2 cellular contexts compared by ENCODE assay signal in genomic region chr17:15972497-15972951, GRCh38.
TF ChIP-seq lines count a peak whose summit lies in the region.

No MANE protein-coding gene starts in this region.

TF ChIP-seq in HEK293, 187 proteins besides CTCF, POLR2A, EP300 and RAD21:
- no peak for TF ChIP-seq ZBTB21 (tag by site-specific recombination; IDR thresholded peaks at IDR 0.05)
- no peak for TF ChIP-seq ZNF132 (tag by site-specific recombination; IDR thresholded peaks at IDR 0.05; ENCODE audit: borderline replicate concordance)
- TF ChIP-seq ZNF549 (tag by site-specific recombination; IDR thresholded peaks at IDR 0.05): no peak
- TF ChIP-seq TRIM28 (IDR thresholded peaks at IDR 0.05; ENCODE audit: borderline replicate concordance, low read length): peak; percentile 53; the same call in 1 of the 2 replicates
TF ChIP-seq in HEK293: peak in this region for 1.

TF ChIP-seq in K562, 482 proteins besides CTCF, POLR2A, EP300 and RAD21 (continues in another document):
- no peak for TF ChIP-seq TAF7 (tag; IDR thresholded peaks at IDR 0.05)
- no peak for TF ChIP-seq YY1 (IDR thresholded peaks at IDR 0.05; ENCODE audit: borderline replicate concordance in 1 of 3, control insufficient read depth in 1 of 3, extremely low read depth in 1 of 3, insufficient read depth in 3 of 3, insufficient read length in 1 of 3, insufficient replicate concordance in 2 of 3, low read depth in 1 of 3, low read length in 2 of 3)
- TF ChIP-seq CBX5 (IDR thresholded peaks at IDR 0.05; ENCODE audit: borderline replicate concordance, low read depth): no peak
- no peak for TF ChIP-seq NFIC (IDR thresholded peaks at IDR 0.05)
- no peak for TF ChIP-seq NCOA2 (IDR thresholded peaks at IDR 0.05; ENCODE audit: partially characterized antibody in 2 of 2)
- no peak for TF ChIP-seq ZNF609 (CRISPR knock-in tag; IDR thresholded peaks at IDR 0.05; ENCODE audit: borderline replicate concordance)
- no peak for TF ChIP-seq LCOR (CRISPR knock-in tag; IDR thresholded peaks at IDR 0.05)
- no peak for TF ChIP-seq HMGN3 (IDR thresholded peaks at IDR 0.05; ENCODE audit: borderline replicate concordance, extremely low read depth, insufficient read length, low read depth, low read length)
- TF ChIP-seq NONO (IDR thresholded peaks at IDR 0.05; ENCODE audit: low read depth in 2 of 2, low read length in 1 of 2): no peak
- TF ChIP-seq ARID3B (CRISPR knock-in tag; IDR thresholded peaks at IDR 0.05; ENCODE audit: borderline replicate concordance): no peak
- no peak for TF ChIP-seq ATF7 (IDR thresholded peaks at IDR 0.05)
- TF ChIP-seq GATAD2A (IDR thresholded peaks at IDR 0.05): no peak
- TF ChIP-seq RREB1 (CRISPR knock-in tag; IDR thresholded peaks at IDR 0.05): no peak
- TF ChIP-seq FOSL1 (tag; conservative IDR thresholded peaks at IDR 0.05): peak; percentile 36; the same call in 1 of the 2 replicates
- TF ChIP-seq XRCC4 (IDR thresholded peaks at IDR 0.05; ENCODE audit: extremely low read depth, insufficient read depth, insufficient read length): no peak
- no peak for TF ChIP-seq FOXK2 (conservative IDR thresholded peaks at IDR 0.05 in 1 of 2, IDR thresholded peaks at IDR 0.05 in 1 of 2; ENCODE audit: low read depth in 2 of 2)
- no peak for TF ChIP-seq SNAPC5 (CRISPR knock-in tag; IDR thresholded peaks at IDR 0.05)
- TF ChIP-seq TCF15 (CRISPR knock-in tag; IDR thresholded peaks at IDR 0.05): no peak
- no peak for TF ChIP-seq PBX2 (CRISPR knock-in tag; IDR thresholded peaks at IDR 0.05; ENCODE audit: low read depth)
- peak; percentile 14; the same call in 1 of the 2 replicates for TF ChIP-seq PBX2 (tag; conservative IDR thresholded peaks at IDR 0.05; ENCODE audit: low read depth)
- no peak for TF ChIP-seq RBM14 (IDR thresholded peaks at IDR 0.05; ENCODE audit: borderline replicate concordance, insufficient read depth, low read depth, low read length)
- TF ChIP-seq DACH1 (IDR thresholded peaks at IDR 0.05; ENCODE audit: partially characterized antibody): no peak
- TF ChIP-seq KLF16 (IDR thresholded peaks at IDR 0.05): no peak
- TF ChIP-seq ZNF518B (CRISPR knock-in tag; IDR thresholded peaks at IDR 0.05): no peak
- TF ChIP-seq HNRNPL (IDR thresholded peaks at IDR 0.05; ENCODE audit: low read depth, low read length): no peak
- TF ChIP-seq TCF7L2 (IDR thresholded peaks at IDR 0.05; ENCODE audit: low read depth, low read length): no peak
- no peak for TF ChIP-seq CHD2 (IDR thresholded peaks at IDR 0.05; ENCODE audit: low read depth, low read length)
- TF ChIP-seq SIRT6 (IDR thresholded peaks at IDR 0.05; ENCODE audit: low read depth, low read length): no peak
- no peak for TF ChIP-seq DDX20 (tag; IDR thresholded peaks at IDR 0.05; ENCODE audit: low read depth)
- peak; percentile 43 for TF ChIP-seq MAFG (tag; conservative IDR thresholded peaks at IDR 0.05)
- TF ChIP-seq RBFOX2 (IDR thresholded peaks at IDR 0.05; ENCODE audit: low read depth, low read length): no peak
- no peak for TF ChIP-seq CLOCK (CRISPR knock-in tag; IDR thresholded peaks at IDR 0.05; ENCODE audit: borderline replicate concordance)
